Comparison of ENCODE assay signal across 1 cellular context in the genomic region with DNA sequence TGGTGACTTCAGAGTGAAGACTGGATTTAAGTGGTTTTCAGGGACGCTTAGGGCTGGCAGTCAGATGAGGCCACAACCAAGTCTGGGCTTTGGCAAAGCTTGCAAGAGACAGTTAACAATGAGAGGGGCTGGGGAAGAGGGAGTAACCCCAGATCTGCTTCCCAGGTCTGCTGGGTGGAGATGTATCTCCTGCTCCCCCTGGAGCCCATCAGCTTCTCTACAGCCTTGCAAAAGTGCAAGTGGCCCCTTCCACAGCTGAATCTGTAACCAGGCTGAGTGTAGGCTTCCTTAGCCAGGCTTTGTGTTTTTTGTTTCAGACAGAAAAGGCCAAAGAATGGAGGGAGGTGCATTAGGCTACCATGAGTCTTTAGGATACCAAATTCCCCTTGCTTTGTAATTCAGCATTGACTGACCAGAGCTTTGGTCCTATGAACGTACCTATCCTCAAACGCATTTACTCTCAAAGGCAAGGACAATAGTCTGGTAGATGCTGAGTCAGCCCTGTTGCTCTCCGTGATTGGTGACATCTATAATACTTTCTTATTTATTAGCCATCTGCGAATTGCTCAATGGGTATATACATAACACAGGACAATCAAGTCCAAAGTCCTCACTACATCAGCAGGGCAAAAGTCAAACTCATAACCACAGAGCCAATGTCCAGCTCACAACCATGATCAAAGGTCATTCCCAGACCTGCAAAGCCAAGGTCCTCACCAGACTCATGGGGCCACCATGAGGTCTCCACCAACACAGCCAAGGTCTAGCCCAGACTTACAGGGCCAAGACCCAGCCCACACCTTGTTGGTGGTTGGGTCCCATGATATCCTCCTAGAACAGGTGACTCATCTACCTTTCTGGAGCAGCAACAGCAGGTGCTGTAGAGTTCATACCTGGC.
TF ChIP-seq lines count a peak whose summit lies in the region.

No MANE protein-coding gene starts in this region.

TF ChIP-seq in HepG2, 621 proteins besides CTCF, POLR2A, EP300 and RAD21 (continued from another document and continues in another):
- TF ChIP-seq, protein P1, sequence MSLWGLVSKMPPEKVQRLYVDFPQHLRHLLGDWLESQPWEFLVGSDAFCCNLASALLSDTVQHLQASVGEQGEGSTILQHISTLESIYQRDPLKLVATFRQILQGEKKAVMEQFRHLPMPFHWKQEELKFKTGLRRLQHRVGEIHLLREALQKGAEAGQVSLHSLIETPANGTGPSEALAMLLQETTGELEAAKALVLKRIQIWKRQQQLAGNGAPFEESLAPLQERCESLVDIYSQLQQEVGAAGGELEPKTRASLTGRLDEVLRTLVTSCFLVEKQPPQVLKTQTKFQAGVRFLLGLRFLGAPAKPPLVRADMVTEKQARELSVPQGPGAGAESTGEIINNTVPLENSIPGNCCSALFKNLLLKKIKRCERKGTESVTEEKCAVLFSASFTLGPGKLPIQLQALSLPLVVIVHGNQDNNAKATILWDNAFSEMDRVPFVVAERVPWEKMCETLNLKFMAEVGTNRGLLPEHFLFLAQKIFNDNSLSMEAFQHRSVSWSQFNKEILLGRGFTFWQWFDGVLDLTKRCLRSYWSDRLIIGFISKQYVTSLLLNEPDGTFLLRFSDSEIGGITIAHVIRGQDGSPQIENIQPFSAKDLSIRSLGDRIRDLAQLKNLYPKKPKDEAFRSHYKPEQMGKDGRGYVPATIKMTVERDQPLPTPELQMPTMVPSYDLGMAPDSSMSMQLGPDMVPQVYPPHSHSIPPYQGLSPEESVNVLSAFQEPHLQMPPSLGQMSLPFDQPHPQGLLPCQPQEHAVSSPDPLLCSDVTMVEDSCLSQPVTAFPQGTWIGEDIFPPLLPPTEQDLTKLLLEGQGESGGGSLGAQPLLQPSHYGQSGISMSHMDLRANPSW (CRISPR knock-in tag; IDR thresholded peaks at IDR 0.05; ENCODE audit: borderline replicate concordance) = peak; percentile 81; the same call in 1 of the 2 replicates
- TF ChIP-seq ZNF577 (CRISPR knock-in tag; IDR thresholded peaks at IDR 0.05; ENCODE audit: borderline replicate concordance, low read depth) (no peak), ZNF337 (CRISPR knock-in tag; IDR thresholded peaks at IDR 0.05; ENCODE audit: borderline replicate concordance, low read depth) (0 out of 2 replicates have a peak, but pooled peaks have one; percentile 42), ZBTB7B (CRISPR knock-in tag; IDR thresholded peaks at IDR 0.05) (0 out of 2 replicates have a peak, but pooled peaks have one; percentile 46), MED8 (CRISPR knock-in tag; IDR thresholded peaks at IDR 0.05; ENCODE audit: insufficient replicate concordance) (no peak), SALL1 (CRISPR knock-in tag; IDR thresholded peaks at IDR 0.05) (peak; percentile 96), ESRRA (CRISPR knock-in tag; IDR thresholded peaks at IDR 0.05; ENCODE audit: low read depth) (peak; percentile 83), ATF1 (CRISPR knock-in tag; IDR thresholded peaks at IDR 0.05) (0 out of 2 replicates have a peak, but pooled peaks have one; percentile 24), REPIN1 (CRISPR knock-in tag; IDR thresholded peaks at IDR 0.05; ENCODE audit: borderline replicate concordance, low read depth) (0 out of 2 replicates have a peak, but pooled peaks have one; percentile 36), NFIC (IDR thresholded peaks at IDR 0.05; ENCODE audit: low read length) (peak; percentile 57), HNF4A (CRISPR knock-in tag; IDR thresholded peaks at IDR 0.05) (peak; percentile 100), NKX3-1 (CRISPR knock-in tag; IDR thresholded peaks at IDR 0.05) (no peak), STAG1 (CRISPR knock-in tag; IDR thresholded peaks at IDR 0.05) (peak; percentile 70), HNF4G (IDR thresholded peaks at IDR 0.05; ENCODE audit: borderline replicate concordance, low read depth, low read length) (peak; percentile 99), HNF4G (CRISPR knock-in tag; IDR thresholded peaks at IDR 0.05; ENCODE audit: borderline replicate concordance, low read depth) (peak; percentile 98), SP140L (CRISPR knock-in tag; IDR thresholded peaks at IDR 0.05; ENCODE audit: borderline replicate concordance) (no peak), CEBPB (IDR thresholded peaks at IDR 0.05; ENCODE audit: borderline replicate concordance, low read depth, low read length) (peak; percentile 95), CREM (IDR thresholded peaks at IDR 0.05) (peak; percentile 74), CREM (CRISPR knock-in tag; IDR thresholded peaks at IDR 0.05) (no peak), DMAP1 (CRISPR knock-in tag; IDR thresholded peaks at IDR 0.05) (0 out of 2 replicates have a peak, but pooled peaks have one; percentile 40), EHMT2 (IDR thresholded peaks at IDR 0.05; ENCODE audit: borderline replicate concordance, low read depth, low read length) (peak; percentile 91; the same call in 1 of the 2 replicates), ZSCAN25 (CRISPR knock-in tag; IDR thresholded peaks at IDR 0.05) (no peak; the same call in 1 of the 2 replicates), THAP11 (CRISPR knock-in tag; IDR thresholded peaks at IDR 0.05) (peak; percentile 69), ZBTB7A (CRISPR knock-in tag; IDR thresholded peaks at IDR 0.05) (0 out of 2 replicates have a peak, but pooled peaks have one; percentile 26), NR2F6 (IDR thresholded peaks at IDR 0.05) (peak; percentile 85), NR2F6 (CRISPR knock-in tag; IDR thresholded peaks at IDR 0.05) (peak; percentile 84), ZNF614 (CRISPR knock-in tag; IDR thresholded peaks at IDR 0.05; ENCODE audit: borderline replicate concordance) (peak; percentile 30; the same call in 1 of the 2 replicates), ZMYM4 (CRISPR knock-in tag; IDR thresholded peaks at IDR 0.05) (peak; percentile 90), MED1 (CRISPR knock-in tag; IDR thresholded peaks at IDR 0.05) (peak; percentile 75; the same call in 1 of the 2 replicates), NR2C2 (CRISPR knock-in tag; IDR thresholded peaks at IDR 0.05; ENCODE audit: borderline replicate concordance) (peak; percentile 86), ZSCAN31 (CRISPR knock-in tag; IDR thresholded peaks at IDR 0.05; ENCODE audit: low read depth) (peak; percentile 46; the same call in 1 of the 2 replicates), KAT8 (CRISPR knock-in tag; IDR thresholded peaks at IDR 0.05) (peak; percentile 54; the same call in 1 of the 2 replicates), ZNF569 (CRISPR knock-in tag; IDR thresholded peaks at IDR 0.05; ENCODE audit: borderline replicate concordance) (0 out of 2 replicates have a peak, but pooled peaks have one; percentile 63), JDP2 (CRISPR knock-in tag; IDR thresholded peaks at IDR 0.05; ENCODE audit: borderline replicate concordance) (no peak)
- TF ChIP-seq, protein P2, sequence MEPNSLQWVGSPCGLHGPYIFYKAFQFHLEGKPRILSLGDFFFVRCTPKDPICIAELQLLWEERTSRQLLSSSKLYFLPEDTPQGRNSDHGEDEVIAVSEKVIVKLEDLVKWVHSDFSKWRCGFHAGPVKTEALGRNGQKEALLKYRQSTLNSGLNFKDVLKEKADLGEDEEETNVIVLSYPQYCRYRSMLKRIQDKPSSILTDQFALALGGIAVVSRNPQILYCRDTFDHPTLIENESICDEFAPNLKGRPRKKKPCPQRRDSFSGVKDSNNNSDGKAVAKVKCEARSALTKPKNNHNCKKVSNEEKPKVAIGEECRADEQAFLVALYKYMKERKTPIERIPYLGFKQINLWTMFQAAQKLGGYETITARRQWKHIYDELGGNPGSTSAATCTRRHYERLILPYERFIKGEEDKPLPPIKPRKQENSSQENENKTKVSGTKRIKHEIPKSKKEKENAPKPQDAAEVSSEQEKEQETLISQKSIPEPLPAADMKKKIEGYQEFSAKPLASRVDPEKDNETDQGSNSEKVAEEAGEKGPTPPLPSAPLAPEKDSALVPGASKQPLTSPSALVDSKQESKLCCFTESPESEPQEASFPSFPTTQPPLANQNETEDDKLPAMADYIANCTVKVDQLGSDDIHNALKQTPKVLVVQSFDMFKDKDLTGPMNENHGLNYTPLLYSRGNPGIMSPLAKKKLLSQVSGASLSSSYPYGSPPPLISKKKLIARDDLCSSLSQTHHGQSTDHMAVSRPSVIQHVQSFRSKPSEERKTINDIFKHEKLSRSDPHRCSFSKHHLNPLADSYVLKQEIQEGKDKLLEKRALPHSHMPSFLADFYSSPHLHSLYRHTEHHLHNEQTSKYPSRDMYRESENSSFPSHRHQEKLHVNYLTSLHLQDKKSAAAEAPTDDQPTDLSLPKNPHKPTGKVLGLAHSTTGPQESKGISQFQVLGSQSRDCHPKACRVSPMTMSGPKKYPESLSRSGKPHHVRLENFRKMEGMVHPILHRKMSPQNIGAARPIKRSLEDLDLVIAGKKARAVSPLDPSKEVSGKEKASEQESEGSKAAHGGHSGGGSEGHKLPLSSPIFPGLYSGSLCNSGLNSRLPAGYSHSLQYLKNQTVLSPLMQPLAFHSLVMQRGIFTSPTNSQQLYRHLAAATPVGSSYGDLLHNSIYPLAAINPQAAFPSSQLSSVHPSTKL (CRISPR knock-in tag; IDR thresholded peaks at IDR 0.05) = peak; percentile 90
- TF ChIP-seq, protein P3, sequence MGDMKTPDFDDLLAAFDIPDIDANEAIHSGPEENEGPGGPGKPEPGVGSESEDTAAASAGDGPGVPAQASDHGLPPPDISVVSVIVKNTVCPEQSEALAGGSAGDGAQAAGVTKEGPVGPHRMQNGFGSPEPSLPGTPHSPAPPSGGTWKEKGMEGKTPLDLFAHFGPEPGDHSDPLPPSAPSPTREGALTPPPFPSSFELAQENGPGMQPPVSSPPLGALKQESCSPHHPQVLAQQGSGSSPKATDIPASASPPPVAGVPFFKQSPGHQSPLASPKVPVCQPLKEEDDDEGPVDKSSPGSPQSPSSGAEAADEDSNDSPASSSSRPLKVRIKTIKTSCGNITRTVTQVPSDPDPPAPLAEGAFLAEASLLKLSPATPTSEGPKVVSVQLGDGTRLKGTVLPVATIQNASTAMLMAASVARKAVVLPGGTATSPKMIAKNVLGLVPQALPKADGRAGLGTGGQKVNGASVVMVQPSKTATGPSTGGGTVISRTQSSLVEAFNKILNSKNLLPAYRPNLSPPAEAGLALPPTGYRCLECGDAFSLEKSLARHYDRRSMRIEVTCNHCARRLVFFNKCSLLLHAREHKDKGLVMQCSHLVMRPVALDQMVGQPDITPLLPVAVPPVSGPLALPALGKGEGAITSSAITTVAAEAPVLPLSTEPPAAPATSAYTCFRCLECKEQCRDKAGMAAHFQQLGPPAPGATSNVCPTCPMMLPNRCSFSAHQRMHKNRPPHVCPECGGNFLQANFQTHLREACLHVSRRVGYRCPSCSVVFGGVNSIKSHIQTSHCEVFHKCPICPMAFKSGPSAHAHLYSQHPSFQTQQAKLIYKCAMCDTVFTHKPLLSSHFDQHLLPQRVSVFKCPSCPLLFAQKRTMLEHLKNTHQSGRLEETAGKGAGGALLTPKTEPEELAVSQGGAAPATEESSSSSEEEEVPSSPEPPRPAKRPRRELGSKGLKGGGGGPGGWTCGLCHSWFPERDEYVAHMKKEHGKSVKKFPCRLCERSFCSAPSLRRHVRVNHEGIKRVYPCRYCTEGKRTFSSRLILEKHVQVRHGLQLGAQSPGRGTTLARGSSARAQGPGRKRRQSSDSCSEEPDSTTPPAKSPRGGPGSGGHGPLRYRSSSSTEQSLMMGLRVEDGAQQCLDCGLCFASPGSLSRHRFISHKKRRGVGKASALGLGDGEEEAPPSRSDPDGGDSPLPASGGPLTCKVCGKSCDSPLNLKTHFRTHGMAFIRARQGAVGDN (CRISPR knock-in tag; IDR thresholded peaks at IDR 0.05) = peak; percentile 34; the same call in 1 of the 2 replicates
- TF ChIP-seq, protein P4, sequence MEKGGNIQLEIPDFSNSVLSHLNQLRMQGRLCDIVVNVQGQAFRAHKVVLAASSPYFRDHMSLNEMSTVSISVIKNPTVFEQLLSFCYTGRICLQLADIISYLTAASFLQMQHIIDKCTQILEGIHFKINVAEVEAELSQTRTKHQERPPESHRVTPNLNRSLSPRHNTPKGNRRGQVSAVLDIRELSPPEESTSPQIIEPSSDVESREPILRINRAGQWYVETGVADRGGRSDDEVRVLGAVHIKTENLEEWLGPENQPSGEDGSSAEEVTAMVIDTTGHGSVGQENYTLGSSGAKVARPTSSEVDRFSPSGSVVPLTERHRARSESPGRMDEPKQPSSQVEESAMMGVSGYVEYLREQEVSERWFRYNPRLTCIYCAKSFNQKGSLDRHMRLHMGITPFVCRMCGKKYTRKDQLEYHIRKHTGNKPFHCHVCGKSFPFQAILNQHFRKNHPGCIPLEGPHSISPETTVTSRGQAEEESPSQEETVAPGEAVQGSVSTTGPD (CRISPR knock-in tag; IDR thresholded peaks at IDR 0.05) = peak; percentile 89; the same call in 1 of the 2 replicates
- TF ChIP-seq, protein P5, sequence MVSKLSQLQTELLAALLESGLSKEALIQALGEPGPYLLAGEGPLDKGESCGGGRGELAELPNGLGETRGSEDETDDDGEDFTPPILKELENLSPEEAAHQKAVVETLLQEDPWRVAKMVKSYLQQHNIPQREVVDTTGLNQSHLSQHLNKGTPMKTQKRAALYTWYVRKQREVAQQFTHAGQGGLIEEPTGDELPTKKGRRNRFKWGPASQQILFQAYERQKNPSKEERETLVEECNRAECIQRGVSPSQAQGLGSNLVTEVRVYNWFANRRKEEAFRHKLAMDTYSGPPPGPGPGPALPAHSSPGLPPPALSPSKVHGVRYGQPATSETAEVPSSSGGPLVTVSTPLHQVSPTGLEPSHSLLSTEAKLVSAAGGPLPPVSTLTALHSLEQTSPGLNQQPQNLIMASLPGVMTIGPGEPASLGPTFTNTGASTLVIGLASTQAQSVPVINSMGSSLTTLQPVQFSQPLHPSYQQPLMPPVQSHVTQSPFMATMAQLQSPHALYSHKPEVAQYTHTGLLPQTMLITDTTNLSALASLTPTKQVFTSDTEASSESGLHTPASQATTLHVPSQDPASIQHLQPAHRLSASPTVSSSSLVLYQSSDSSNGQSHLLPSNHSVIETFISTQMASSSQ (IDR thresholded peaks at IDR 0.05; ENCODE audit: low read depth) = no peak
- TF ChIP-seq, protein P5 (CRISPR knock-in tag; IDR thresholded peaks at IDR 0.05; ENCODE audit: borderline replicate concordance) = peak; percentile 59; the same call in 1 of the 2 replicates
- TF ChIP-seq, protein P6, sequence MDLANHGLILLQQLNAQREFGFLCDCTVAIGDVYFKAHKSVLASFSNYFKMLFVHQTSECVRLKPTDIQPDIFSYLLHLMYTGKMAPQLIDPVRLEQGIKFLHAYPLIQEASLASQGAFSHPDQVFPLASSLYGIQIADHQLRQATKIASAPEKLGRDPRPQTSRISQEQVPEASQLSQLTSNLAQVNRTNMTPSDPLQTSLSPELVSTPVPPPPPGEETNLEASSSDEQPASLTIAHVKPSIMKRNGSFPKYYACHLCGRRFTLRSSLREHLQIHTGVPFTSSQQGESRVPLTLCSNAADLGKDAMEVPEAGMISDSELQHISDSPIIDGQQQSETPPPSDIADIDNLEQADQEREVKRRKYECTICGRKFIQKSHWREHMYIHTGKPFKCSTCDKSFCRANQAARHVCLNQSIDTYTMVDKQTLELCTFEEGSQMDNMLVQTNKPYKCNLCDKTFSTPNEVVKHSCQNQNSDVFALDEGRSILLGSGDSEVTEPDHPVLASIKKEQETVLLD (CRISPR knock-in tag; IDR thresholded peaks at IDR 0.05; ENCODE audit: low read depth) = no peak
